ENCODE assay signal across 15 cellular contexts in the genomic region with DNA sequence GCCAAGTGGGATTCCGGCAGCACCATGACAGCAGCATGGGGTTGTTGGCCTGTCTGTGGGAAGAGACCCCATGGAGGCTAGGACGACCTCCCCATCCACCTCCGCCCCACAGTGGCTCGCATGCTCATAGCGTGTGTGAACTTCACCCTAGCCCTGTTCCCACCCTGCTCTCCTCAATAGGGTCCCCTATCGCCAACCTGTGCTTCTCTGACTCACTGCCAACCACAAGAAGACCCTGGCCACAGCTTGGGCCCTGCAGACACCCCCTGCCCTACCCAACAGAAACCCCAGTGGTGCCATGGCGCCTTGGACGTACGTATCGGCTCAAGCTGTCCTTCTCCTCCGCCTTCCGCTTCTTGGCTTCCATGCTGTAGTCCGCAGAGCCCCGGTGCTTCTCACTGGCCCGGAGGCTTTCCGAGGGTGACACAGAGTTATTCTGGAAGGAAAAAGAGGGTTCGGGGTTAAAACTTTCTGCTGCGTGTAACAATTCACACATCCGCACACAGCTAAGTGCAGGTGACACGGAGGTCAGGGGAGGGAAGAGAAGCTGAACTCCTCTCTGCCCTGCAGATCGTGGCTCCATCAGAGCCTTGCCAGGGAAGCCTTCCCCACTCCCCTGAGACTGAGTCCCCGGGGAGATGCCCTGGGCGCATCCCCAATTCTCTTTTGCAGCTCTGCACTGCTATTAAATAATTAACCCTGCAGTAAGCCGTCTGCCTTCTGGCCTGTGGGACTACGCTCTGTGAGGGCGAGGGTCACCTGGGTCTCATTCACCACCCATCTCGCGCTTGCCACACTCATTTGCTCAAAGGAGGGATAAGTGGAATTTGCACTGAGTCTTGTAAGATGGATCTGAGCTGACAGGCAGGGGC. TPM values are rescaled to one million over a fixed set of nuclear protein-coding genes. Genes with fewer than 3 reads are reported as not detected.
DNase-seq lines count a peak whose midpoint lies in the region; ATAC-seq and TF ChIP-seq lines count a peak whose summit lies in the region.
"Had no signal": no experiment of that assay in that cellular context is flagged by ENCODE, and none has a peak within 500 bp of the region (broad histone marks: within the 10 kb centered on the region; RNA-seq: fewer than 3 reads in every experiment).

No MANE protein-coding gene starts in this region.

- intact Hi-C loops in sciatic nerve (cut with DNase I) = loop anchor here (5.0 kb wide), 1 partner anchor 37 kb away; the partner anchor contains the start of gene TLE3

- H3K27me3 ChIP-seq in WERI-Rb-1 (ENCODE audit: insufficient read depth, low read depth, severe bottlenecking) = no peaks in the 10 kb centered on the region
- H3K27me3 ChIP-seq in mesenchymal stem cell (ENCODE audit: control insufficient read depth in 1 of 2, insufficient read depth in 1 of 2, low read length in 2 of 2) = no peaks in the 10 kb centered on the region
- H3K27me3 ChIP-seq: MG63 had no signal

- H2BK120ac ChIP-seq in mesenchymal stem cell (ENCODE audit: low read depth, low read length) = no peak overlapping the region

- H4K8ac ChIP-seq in mesenchymal stem cell (ENCODE audit: low read length) = no peak overlapping the region

- peaks cover 27% of the 10 kb centered on the region for H3K4me1 ChIP-seq in mesenchymal stem cell (ENCODE audit: control insufficient read depth, insufficient read depth, low read depth, low read length)

- peak overlapping the region; percentile 17 for H2BK15ac ChIP-seq in mesenchymal stem cell (ENCODE audit: low read depth, poor library complexity, severe bottlenecking)

- H2BK5ac ChIP-seq in mesenchymal stem cell (ENCODE audit: low read depth, low read length, poor library complexity, severe bottlenecking) = no peak overlapping the region

- peak overlapping the region; percentile 20; the same call in 1 of the 2 replicates for H3K27ac ChIP-seq in WERI-Rb-1
- no peak overlapping the region for H3K27ac ChIP-seq in mesenchymal stem cell (ENCODE audit: low read length, poor library complexity, severe bottlenecking)
- H3K27ac ChIP-seq: BLaER1 treated with 17β-estradiol and CSF1 and Interleukin-3, amounts not matched to agents 10 nM and 100 nM had no signal

- H3K4me3 ChIP-seq in WERI-Rb-1 (ENCODE audit: low read depth, low read length) (no peak overlapping the region), mesenchymal stem cell (ENCODE audit: insufficient read depth in 1 of 2, low read depth in 1 of 2, low read length in 2 of 2) (no peak overlapping the region)
- H3K4me3 ChIP-seq: BLaER1 treated with 17β-estradiol and CSF1 and Interleukin-3, amounts not matched to agents 10 nM and 100 nM; MG63 had no signal

- H3K79me1 ChIP-seq in mesenchymal stem cell (replicated peaks; ENCODE audit: low read length, poor library complexity, severe bottlenecking) = peaks cover 9% of the 10 kb centered on the region

- H4K91ac ChIP-seq in mesenchymal stem cell (ENCODE audit: low read length) = no peak overlapping the region

- no peak overlapping the region for H3K18ac ChIP-seq in mesenchymal stem cell (ENCODE audit: low read depth in 1 of 2, low read length in 2 of 2)

- 97% methylated on average over 28 of the region's 28 CpGs for WGBS in mesenchymal stem cell

- TF ChIP-seq CTCF in WERI-Rb-1 (IDR thresholded peaks at IDR 0.05; ENCODE audit: low read depth, low read length) = no peak

- H3K23ac ChIP-seq in mesenchymal stem cell (ENCODE audit: low read length in 2 of 2) = no peak overlapping the region

- no peak overlapping the region for H3K9ac ChIP-seq in mesenchymal stem cell (ENCODE audit: low read length)
- H3K9ac ChIP-seq: BLaER1 treated with 17β-estradiol and CSF1 and Interleukin-3, amounts not matched to agents 10 nM and 100 nM had no signal

- H3K14ac ChIP-seq in mesenchymal stem cell (ENCODE audit: low read length in 2 of 2) = no peak overlapping the region

- H2BK12ac ChIP-seq in mesenchymal stem cell (ENCODE audit: low read length in 2 of 2) = no peak overlapping the region

- no peak overlapping the region for H3K4ac ChIP-seq in mesenchymal stem cell (ENCODE audit: low read depth in 1 of 2, low read length in 2 of 2)

- H2AK5ac ChIP-seq in mesenchymal stem cell (ENCODE audit: low read length, severe bottlenecking) = no peak overlapping the region

- H3K4me2 ChIP-seq in mesenchymal stem cell (ENCODE audit: low read length, poor library complexity, severe bottlenecking) = no peak overlapping the region

- ATAC-seq in sciatic nerve = no peak

- no peak overlapping the region for H2AFZ ChIP-seq in mesenchymal stem cell (ENCODE audit: low read depth, low read length)

- DNase-seq in D341Med (ENCODE audit: low spot score) (peak; percentile 82), WERI-Rb-1 (peak; percentile 31), mesenchymal stem cell (no peak), sciatic nerve (ENCODE audit: low spot score) (peak; percentile 53), SW480 (ENCODE audit: low spot score) (no peak), GM19240 (ENCODE audit: insufficient read length, low spot score) (no peak), DMS 273 (lab: John Stamatoyannopoulos, UW; ENCODE audit: unreplicated experiment) (no peak)
- DNase-seq: H7, MG63, NCI-H1105, NCI-H187, NCI-H446 treated with DMSO at 0.1 percent for 48 hours, NCI-H774, SHP77 treated with DMSO at 0.1 percent for 48 hours had no signal

- H3K36me3 ChIP-seq in WERI-Rb-1 (peaks cover 85% of the 10 kb centered on the region), mesenchymal stem cell (ENCODE audit: control insufficient read depth in 1 of 2, insufficient read depth in 2 of 2, low read depth in 1 of 2, low read length in 2 of 2) (peaks cover 88 to 91% of the 10 kb centered on the region in 2 experiments)

- no peaks in the 10 kb centered on the region for H3K9me3 ChIP-seq in WERI-Rb-1 (ENCODE audit: severe bottlenecking)
- H3K9me3 ChIP-seq in mesenchymal stem cell (ENCODE audit: control insufficient read depth, low read length) = no peaks in the 10 kb centered on the region
- H3K9me3 ChIP-seq: BLaER1 treated with 17β-estradiol and CSF1 and Interleukin-3, amounts not matched to agents 10 nM and 100 nM; MG63 had no signal

RNA-seq across cellular contexts. Expression of gene TLE3, which starts 37.3 kb away (rescaled TPM):
- polyA plus RNA-seq in mesenchymal stem cell (2013, experiment 1 of 2) = 42.9 TPM
- polyA plus RNA-seq in mesenchymal stem cell (2013, experiment 2 of 2) = 39.2 TPM
- total RNA-seq in sciatic nerve = 90.1 TPM

Comparison
In these comparisons a context has a peak if more than half of its experiments do, and no peak if none do; other contexts are left out.
1. DNase-seq: peak in D341Med (single experiment), WERI-Rb-1 (single experiment) and sciatic nerve (single experiment); none in mesenchymal stem cell (single experiment), SW480 (single experiment), GM19240 (single experiment) and DMS 273 (single experiment).